ENCODE assay signal across 8 cellular contexts in genomic region chr12:14768823-14769405, GRCh38. TPM values are rescaled to one million over a fixed set of nuclear protein-coding genes. Genes with fewer than 3 reads are reported as not detected.
DNase-seq lines count a peak whose midpoint lies in the region; ATAC-seq and TF ChIP-seq lines count a peak whose summit lies in the region.

No MANE protein-coding gene starts in this region.

- no peaks in the 10 kb centered on the region for H3K9me2 ChIP-seq in SK-N-SH

- TF ChIP-seq CTCF in SK-N-SH (IDR thresholded peaks at IDR 0.05) = no peak
- TF ChIP-seq CTCF in heart right ventricle (IDR thresholded peaks at IDR 0.05) = no peak
- TF ChIP-seq CTCF in smooth muscle cell (IDR thresholded peaks at IDR 0.05; ENCODE audit: borderline replicate concordance, insufficient read depth, poor library complexity, severe bottlenecking) = no peak

- DNase-seq in SK-N-SH (no peak), heart right ventricle (no peak), smooth muscle cell (lab: John Stamatoyannopoulos, UW; ENCODE audit: unreplicated experiment) (no peak), mesenteric fat pad (ENCODE audit: low spot score) (no peak), COR-L47 (lab: John Stamatoyannopoulos, UW) (no peak)
- peak; percentile 49 for DNase-seq in activated T-cell treated with anti-CD3 and anti-CD28 coated beads, Interleukin-2, amount 50 U/mL, for 1 hour

- no peaks in the 10 kb centered on the region for H3K27me3 ChIP-seq in SK-N-SH (ENCODE audit: insufficient read depth)
- no peaks in the 10 kb centered on the region for H3K27me3 ChIP-seq in heart right ventricle
- H3K27me3 ChIP-seq in smooth muscle cell (ENCODE audit: low read depth) = no peaks in the 10 kb centered on the region

- H3K9ac ChIP-seq in SK-N-SH (peak overlapping the region; percentile 92; the same call in 1 of the 2 replicates), smooth muscle cell (ENCODE audit: low read depth) (peak overlapping the region; percentile 90)

- H4K20me1 ChIP-seq in SK-N-SH (ENCODE audit: insufficient read depth) (peaks cover 23% of the 10 kb centered on the region; the same call in 1 of the 2 replicates), smooth muscle cell (ENCODE audit: low read depth) (peaks cover 36% of the 10 kb centered on the region)

- H3K4me2 ChIP-seq in SK-N-SH = peak overlapping the region; percentile 91
- peak overlapping the region; percentile 88 for H3K4me2 ChIP-seq in smooth muscle cell

- TF ChIP-seq EP300 in SK-N-SH (IDR thresholded peaks at IDR 0.05; ENCODE audit: borderline replicate concordance in 1 of 2, low read depth in 1 of 2, low read length in 1 of 2) = no peak

- intact Hi-C loops in heart right ventricle (cut with DNase I) = no loop called here

- ATAC-seq in SK-N-SH treated with all-trans-retinoic acid at 6 μM for 48 hours (no peak), heart right ventricle (no peak), GM21723 (IDR thresholded peaks at IDR 0.05; ENCODE audit: unreplicated experiment) (no peak)

- TF ChIP-seq RAD21 in SK-N-SH (IDR thresholded peaks at IDR 0.05; ENCODE audit: low read length) = no peak

- H3K36me3 ChIP-seq in SK-N-SH (replicated peaks in 1 of 2; ENCODE audit: control insufficient read depth in 1 of 2, insufficient read depth in 2 of 2, low read length in 1 of 2) (peaks cover 5 to 37% of the 10 kb centered on the region in 2 experiments), heart right ventricle (peaks cover 0 to 16% (median 0%) of the 10 kb centered on the region in 9 donors), smooth muscle cell (ENCODE audit: low read depth) (no peaks in the 10 kb centered on the region)

- no peaks in the 10 kb centered on the region for H3K9me3 ChIP-seq in SK-N-SH
- peaks cover 0 to 16% (median 5%) of the 10 kb centered on the region in 11 donors for H3K9me3 ChIP-seq in heart right ventricle
- H3K9me3 ChIP-seq in smooth muscle cell (replicated peaks; ENCODE audit: low read depth) = no peaks in the 10 kb centered on the region

- H3K4me1 ChIP-seq in SK-N-SH (ENCODE audit: control insufficient read depth in 1 of 2, insufficient read depth in 2 of 2, low read depth in 1 of 2, low read length in 1 of 2) (peaks cover 11 to 12% of the 10 kb centered on the region in 2 experiments; a peak in 3 of 4 replicates), heart right ventricle (peaks cover 4 to 46% (median 21%) of the 10 kb centered on the region in 9 donors), smooth muscle cell (ENCODE audit: low read depth) (peaks cover 18% of the 10 kb centered on the region)

- peak overlapping the region; percentile 77; the same call in 1 of the 2 replicates for H2AFZ ChIP-seq in SK-N-SH (ENCODE audit: low read depth)
- no peak overlapping the region for H2AFZ ChIP-seq in smooth muscle cell (ENCODE audit: low read depth)

- 87% methylated on average over 16 of the region's 16 CpGs for WGBS in SK-N-SH (ENCODE audit: low lambda C conversion rate)
- 56 to 62% methylated on average over 16 of the region's 16 CpGs for WGBS in heart right ventricle, 2 donors
- 14% methylated on average over 15 of the region's 16 CpGs for WGBS in smooth muscle cell (ENCODE audit: low lambda C conversion rate)

- H3F3A ChIP-seq in SK-N-SH (replicated peaks; ENCODE audit: insufficient read depth) (peaks cover 25% of the 10 kb centered on the region), smooth muscle cell (ENCODE audit: low read depth) (peaks cover 4% of the 10 kb centered on the region)

- CTCF ChIA-PET in SK-N-SH (lab: Yijun Ruan, JAX) = interaction anchor here (0.8 to 2.6 kb wide), 16 partner anchors 10 to 821 kb away, joined by 3 to 18 read pairs (median 6); partner anchors contain the start of genes C12orf60, RERG and WBP11

- peak overlapping the region; percentile 73 to 93 for H3K4me3 ChIP-seq in SK-N-SH (ENCODE audit: low read depth in 2 of 2, low read length in 1 of 2)
- H3K4me3 ChIP-seq in heart right ventricle = peak overlapping the region; percentile 51 to 94 (median 73)
- peak overlapping the region; percentile 72 for H3K4me3 ChIP-seq in smooth muscle cell

- H3K27ac ChIP-seq in SK-N-SH (ENCODE audit: low read depth in 2 of 2, low read length in 1 of 2) (0 out of 4 replicates have a peak overlapping the region, but pooled peaks of 1 of the 2 experiments have one; percentile 81), heart right ventricle (peak overlapping the region in 9 of 10 donors; percentile 89 to 98 (median 94)), smooth muscle cell (ENCODE audit: low read depth) (peak overlapping the region; percentile 88)

- H3K79me2 ChIP-seq in SK-N-SH (ENCODE audit: insufficient read depth) (peaks cover 66% of the 10 kb centered on the region), smooth muscle cell (ENCODE audit: low read depth) (peaks cover 32% of the 10 kb centered on the region)

- POLR2A ChIA-PET in SK-N-SH (lab: Yijun Ruan, JAX) = interaction anchor here (2.9 kb wide), 1 partner anchor 35 kb away, joined by 30 read pairs; the partner anchor contains the start of genes C12orf60 and WBP11

TF ChIP-seq in SK-N-SH, 30 proteins besides CTCF, POLR2A, EP300 and RAD21 (continues in another document):
- TF ChIP-seq RCOR1 (IDR thresholded peaks at IDR 0.05; ENCODE audit: low read length) (no peak), TAF1 (IDR thresholded peaks at IDR 0.05; ENCODE audit: borderline replicate concordance, low read depth, low read length) (no peak), USF2 (IDR thresholded peaks at IDR 0.05; ENCODE audit: borderline replicate concordance, low read depth, low read length) (no peak), ELF1 (IDR thresholded peaks at IDR 0.05) (no peak), POLR2AphosphoS5 (IDR thresholded peaks at IDR 0.05; ENCODE audit: low read depth, low read length) (no peak), MEF2A (IDR thresholded peaks at IDR 0.05; ENCODE audit: borderline replicate concordance, low read depth) (no peak), YY1 (IDR thresholded peaks at IDR 0.05; ENCODE audit: low read depth) (no peak), JUND (IDR thresholded peaks at IDR 0.05) (no peak)
- TF ChIP-seq, protein P1, sequence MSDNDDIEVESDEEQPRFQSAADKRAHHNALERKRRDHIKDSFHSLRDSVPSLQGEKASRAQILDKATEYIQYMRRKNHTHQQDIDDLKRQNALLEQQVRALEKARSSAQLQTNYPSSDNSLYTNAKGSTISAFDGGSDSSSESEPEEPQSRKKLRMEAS (IDR thresholded peaks at IDR 0.05; ENCODE audit: low read depth) = no peak

TF ChIP-seq in SK-N-SH treated with all-trans-retinoic acid at 6 μM for 48 hours, 23 proteins besides CTCF, POLR2A, EP300 and RAD21:
- TF ChIP-seq TCF4 (CRISPR knock-in tag; IDR thresholded peaks at IDR 0.05; ENCODE audit: borderline replicate concordance) = no peak
TF ChIP-seq in SK-N-SH treated with all-trans-retinoic acid at 6 μM for 48 hours: peak in this region for 0.

RNA-seq across cellular contexts. Expression of gene WBP11, which starts 34.4 kb away (rescaled TPM):
- polyA plus RNA-seq in SK-N-SH (2012; rRNA removed) = 14.7 and 18.7 TPM in 2 replicates
- polyA plus RNA-seq in SK-N-SH (2012; cell fraction: cytosol; rRNA removed) = 19.0 and 19.9 TPM in 2 replicates
- 8.6 and 18.0 TPM in 2 replicates for polyA plus RNA-seq in SK-N-SH (2012; cell fraction: nucleus; rRNA removed)
- total RNA-seq in heart right ventricle = 10 to 100 TPM; 47.6 to 62.3 (median 56.0) TPM
- 10 to 100 TPM; 11.9 to 27.6 TPM for polyA plus RNA-seq in heart right ventricle
- 20.6 and 24.2 TPM in 2 replicates for total RNA-seq in smooth muscle cell
- polyA plus RNA-seq in smooth muscle cell = 55.7 and 56.8 TPM in 2 replicates
- 45.4 TPM for total RNA-seq in mesenteric fat pad

RNA-seq across cellular contexts. Expression of gene C12orf60, which starts 34.6 kb away (rescaled TPM):
- polyA plus RNA-seq in SK-N-SH (2012; rRNA removed) = 0.87 and 1.0 TPM in 2 replicates
- 1.1 and 1.5 TPM in 2 replicates for polyA plus RNA-seq in SK-N-SH (2012; cell fraction: cytosol; rRNA removed)
- polyA plus RNA-seq in SK-N-SH (2012; cell fraction: nucleus; rRNA removed) = 1.7 and 1.9 TPM in 2 replicates
- 1 to 10 TPM; 1.2 to 5.8 (median 3.7) TPM for total RNA-seq in heart right ventricle
- 1 to 10 TPM; 3.4 to 5.5 TPM for polyA plus RNA-seq in heart right ventricle
- 0.63 and 1.6 TPM in 2 replicates for total RNA-seq in smooth muscle cell
- polyA plus RNA-seq in smooth muscle cell = 1.2 and 1.3 TPM in 2 replicates
- total RNA-seq in mesenteric fat pad = 0.51 TPM

RNA-seq across cellular contexts. Expression of gene SMCO3, which starts 45.1 kb away (rescaled TPM):
- polyA plus RNA-seq in SK-N-SH (2012; rRNA removed) (0.03 and 0.18 TPM in 2 replicates), heart right ventricle (1 to 10 TPM in 1 of 2 donors, under 1 TPM in 1; 0.14 to 1.3 TPM), smooth muscle cell (0.93 and 2.4 TPM in 2 replicates)
- 0.14 and 0.18 TPM in 2 replicates for polyA plus RNA-seq in SK-N-SH (2012; cell fraction: cytosol; rRNA removed)
- 0.08 and 0.14 TPM in 2 replicates for polyA plus RNA-seq in SK-N-SH (2012; cell fraction: nucleus; rRNA removed)
- total RNA-seq in heart right ventricle (under 1 TPM in 5 of 10 donors, not detected in 5; 0.10 to 0.24 (median 0.12) TPM), smooth muscle cell (0.22 and 1.7 TPM in 2 replicates), mesenteric fat pad (not detected)
